25 cellular contexts compared by ENCODE assay signal in genomic region chr5:73831066-73831465, GRCh38.
DNase-seq lines count a peak whose midpoint lies in the region; FAIRE-seq and TF ChIP-seq lines count a peak whose summit lies in the region.
"Had no signal": no experiment of that assay in that cellular context is flagged by ENCODE, and none has a peak within 500 bp of the region (broad histone marks: within the 10 kb centered on the region; RNA-seq: fewer than 3 reads in every experiment).

No MANE protein-coding gene starts in this region.

- intact Hi-C loops in esophagus squamous epithelium (cut with DNase I) = no loop called here
- intact Hi-C loops in vagina (cut with DNase I) = no loop called here

- H2BK15ac ChIP-seq in mesenchymal stem cell (ENCODE audit: low read depth, poor library complexity, severe bottlenecking) = no peak overlapping the region

- H3K23ac ChIP-seq in mesenchymal stem cell (ENCODE audit: low read length in 2 of 2) = no peak overlapping the region

- peaks cover 4% of the 10 kb centered on the region for H3K79me1 ChIP-seq in mesenchymal stem cell (replicated peaks; ENCODE audit: low read length, poor library complexity, severe bottlenecking)

- WGBS in esophagus squamous epithelium, 2 donors = 19 to 71% methylated on average over 3 of the region's 3 CpGs
- 80% methylated on average over 2 of the region's 3 CpGs for WGBS in mesenchymal stem cell

- H3K18ac ChIP-seq in mesenchymal stem cell (ENCODE audit: low read depth in 1 of 2, low read length in 2 of 2) = no peak overlapping the region

- peaks cover 6% of the 10 kb centered on the region for H3K36me3 Mint-ChIP-seq in type B pancreatic cell

- TF ChIP-seq POLR2A in esophagus squamous epithelium (IDR thresholded peaks at IDR 0.05) (no peak), vagina (IDR thresholded peaks at IDR 0.05) (no peak)

- TF ChIP-seq CTCF in esophagus squamous epithelium (IDR thresholded peaks at IDR 0.05) (no peak), vagina (IDR thresholded peaks at IDR 0.05) (no peak), type B pancreatic cell (conservative IDR thresholded peaks at IDR 0.05) (no peak)

- H3K27me3 ChIP-seq in esophagus squamous epithelium (no peaks in the 10 kb centered on the region), mesenchymal stem cell (ENCODE audit: control insufficient read depth in 1 of 2, insufficient read depth in 1 of 2, low read length in 2 of 2) (no peaks in the 10 kb centered on the region), vagina (no peaks in the 10 kb centered on the region)
- H3K27me3 ChIP-seq: BLaER1 treated with 17β-estradiol and CSF1 and Interleukin-3, amounts not matched to agents 10 nM and 100 nM had no signal

- H3K9me3 Mint-ChIP-seq in type B pancreatic cell = no peaks in the 10 kb centered on the region
- H3K9me3 Mint-ChIP-seq: CD4-positive, alpha-beta T cell had no signal

- H3K9me3 ChIP-seq in esophagus squamous epithelium (no peaks in the 10 kb centered on the region), mesenchymal stem cell (ENCODE audit: control insufficient read depth, low read length) (no peaks in the 10 kb centered on the region), vagina (no peaks in the 10 kb centered on the region)
- H3K9me3 ChIP-seq: A549; BLaER1 treated with 17β-estradiol and CSF1 and Interleukin-3, amounts not matched to agents 10 nM and 100 nM; HAP-1 had no signal

- H3K4ac ChIP-seq in mesenchymal stem cell (ENCODE audit: low read depth in 1 of 2, low read length in 2 of 2) = no peak overlapping the region

- DNase-seq in amniotic epithelial cell (ENCODE audit: low read depth) = peak; percentile 39
- DNase-seq in esophagus squamous epithelium (lab: John Stamatoyannopoulos, UW) = no peak
- no peak for DNase-seq in mesenchymal stem cell
- no peak for DNase-seq in vagina (ENCODE audit: extremely low spot score in 2 of 2)
- DNase-seq in GM19239 (ENCODE audit: insufficient read length, low spot score) = no peak
- DNase-seq in type B pancreatic cell (ENCODE audit: extremely low spot score, unreplicated experiment) = no peak
- no peak for DNase-seq in activated CD8-positive, alpha-beta memory T cell treated with anti-CD3 and anti-CD28 coated beads for 24 hours
- DNase-seq: AML-193; CD4-positive, alpha-beta T cell; DMS53; GOT3; NCI-H1048; NCI-H1417; NCI-H1694; NCI-H2029 treated with DMSO at 0.1 percent for 48 hours; NCI-H446 treated with DMSO at 0.1 percent for 48 hours; NCI-H526; NCI-H82; Right ventricle myocardium superior; RPMI8226 had no signal

- no peak overlapping the region for H2BK5ac ChIP-seq in mesenchymal stem cell (ENCODE audit: low read depth, low read length, poor library complexity, severe bottlenecking)

- H3K4me3 ChIP-seq in esophagus squamous epithelium = peak overlapping the region in 1 of 4 donors; percentile 1
- no peak overlapping the region for H3K4me3 ChIP-seq in mesenchymal stem cell (ENCODE audit: insufficient read depth in 1 of 2, low read depth in 1 of 2, low read length in 2 of 2)
- no peak overlapping the region for H3K4me3 ChIP-seq in vagina
- H3K4me3 ChIP-seq: A549; BLaER1 treated with 17β-estradiol and CSF1 and Interleukin-3, amounts not matched to agents 10 nM and 100 nM; HAP-1 had no signal

- H3K4me1 Mint-ChIP-seq in type B pancreatic cell (ENCODE audit: unreplicated experiment) = no peaks in the 10 kb centered on the region

- no peak overlapping the region for H2BK12ac ChIP-seq in mesenchymal stem cell (ENCODE audit: low read length in 2 of 2)

- no peak overlapping the region for H3K4me3 Mint-ChIP-seq in type B pancreatic cell
- H3K4me3 Mint-ChIP-seq: CD4-positive, alpha-beta T cell had no signal

- H3K4me2 ChIP-seq in mesenchymal stem cell (ENCODE audit: low read length, poor library complexity, severe bottlenecking) = no peak overlapping the region
- H3K4me2 ChIP-seq: A549; BLaER1 treated with 17β-estradiol and CSF1 and Interleukin-3, amounts not matched to agents 10 nM and 100 nM had no signal

- H3K14ac ChIP-seq in mesenchymal stem cell (ENCODE audit: low read length in 2 of 2) = no peak overlapping the region

- no peak overlapping the region for H2AFZ ChIP-seq in mesenchymal stem cell (ENCODE audit: low read depth, low read length)

- H2AK5ac ChIP-seq in mesenchymal stem cell (ENCODE audit: low read length, severe bottlenecking) = no peak overlapping the region

- no peak overlapping the region for H3K27ac Mint-ChIP-seq in type B pancreatic cell
- H3K27ac Mint-ChIP-seq: CD4-positive, alpha-beta T cell had no signal

- H4K91ac ChIP-seq in mesenchymal stem cell (ENCODE audit: low read length) = no peak overlapping the region

- no peaks in the 10 kb centered on the region for H3K27me3 Mint-ChIP-seq in type B pancreatic cell

- H3K36me3 ChIP-seq in esophagus squamous epithelium (peaks cover 0 to 11% (median 0%) of the 10 kb centered on the region in 3 donors), mesenchymal stem cell (ENCODE audit: control insufficient read depth in 1 of 2, insufficient read depth in 2 of 2, low read depth in 1 of 2, low read length in 2 of 2) (peaks cover 0 to 12% of the 10 kb centered on the region in 2 experiments), vagina (no peaks in the 10 kb centered on the region)
- H3K36me3 ChIP-seq: BLaER1 treated with 17β-estradiol and CSF1 and Interleukin-3, amounts not matched to agents 10 nM and 100 nM; HAP-1 had no signal

- H3K27ac ChIP-seq in esophagus squamous epithelium (peak overlapping the region; percentile 16 to 62 (median 38)), mesenchymal stem cell (ENCODE audit: low read length, poor library complexity, severe bottlenecking) (peak overlapping the region; percentile 26), vagina (peak overlapping the region; percentile 67)
- H3K27ac ChIP-seq: A549; BLaER1 treated with 17β-estradiol and CSF1 and Interleukin-3, amounts not matched to agents 10 nM and 100 nM; HL-60 had no signal

- no peak overlapping the region for H4K8ac ChIP-seq in mesenchymal stem cell (ENCODE audit: low read length)

- H3K4me1 ChIP-seq in esophagus squamous epithelium = peaks cover 10 to 56% (median 15%) of the 10 kb centered on the region in 3 donors
- H3K4me1 ChIP-seq in mesenchymal stem cell (ENCODE audit: control insufficient read depth, insufficient read depth, low read depth, low read length) = peaks cover 5% of the 10 kb centered on the region
- H3K4me1 ChIP-seq in vagina = peaks cover 48% of the 10 kb centered on the region
- H3K4me1 ChIP-seq: BLaER1 treated with 17β-estradiol and CSF1 and Interleukin-3, amounts not matched to agents 10 nM and 100 nM; HAP-1 had no signal

- no peak for FAIRE-seq in GM19239 (lab: Jason Lieb, UNC)
- FAIRE-seq: A549, GM18507 had no signal

- no peak overlapping the region for H2BK120ac ChIP-seq in mesenchymal stem cell (ENCODE audit: low read depth, low read length)

- peak overlapping the region; percentile 17 for H3K9ac ChIP-seq in mesenchymal stem cell (ENCODE audit: low read length)
- H3K9ac ChIP-seq: BLaER1 treated with 17β-estradiol and CSF1 and Interleukin-3, amounts not matched to agents 10 nM and 100 nM had no signal
